22 cellular contexts compared by ENCODE assay signal in genomic region chr6:5681480-5681879, GRCh38.
DNase-seq lines count a peak whose midpoint lies in the region; ATAC-seq, FAIRE-seq and TF ChIP-seq lines count a peak whose summit lies in the region.
"Had no signal": no experiment of that assay in that cellular context is flagged by ENCODE, and none has a peak within 500 bp of the region (broad histone marks: within the 10 kb centered on the region; RNA-seq: fewer than 3 reads in every experiment).

No MANE protein-coding gene starts in this region.

- no peaks in the 10 kb centered on the region for H3K79me2 ChIP-seq in GM12878 (ENCODE audit: control insufficient read depth, insufficient read depth, low read length)
- H3K79me2 ChIP-seq in osteoblast (ENCODE audit: insufficient read depth, low read length), result no peaks in the 10 kb centered on the region

- H3K4me3 ChIP-seq in GM12878 (no peak overlapping the region), osteoblast (ENCODE audit: insufficient read depth, low read length) (no peak overlapping the region), coronary artery (no peak overlapping the region)
- H3K4me3 ChIP-seq: suprapubic skin, uterus had no signal

- H4K20me1 ChIP-seq in GM12878 (ENCODE audit: control insufficient read depth, insufficient read depth) (no peaks in the 10 kb centered on the region), osteoblast (ENCODE audit: insufficient read depth, low read length) (no peaks in the 10 kb centered on the region)

- SMC1A ChIA-PET in GM12878 (lab: Charles Lee; ENCODE audit: uncharacterized antibody, unreplicated experiment), result interaction anchor here (0.7 kb wide), 1 partner anchor 166 kb away, joined by 3 read pairs; no protein-coding TSS in a partner anchor

- H3K4me2 ChIP-seq in GM12878 (ENCODE audit: control insufficient read depth, insufficient read depth) (0 out of 2 replicates have a peak overlapping the region, but pooled peaks have one; percentile 29), osteoblast (ENCODE audit: insufficient read depth, low read length) (peak overlapping the region; percentile 14)
- H3K4me2 ChIP-seq: KMS-11 had no signal

- H3K9me3 ChIP-seq in GM12878 (replicated peaks; ENCODE audit: control insufficient read depth, insufficient read depth, low read length) (no peaks in the 10 kb centered on the region), osteoblast (ENCODE audit: low read depth, low read length) (no peaks in the 10 kb centered on the region)
- H3K9me3 ChIP-seq: neutrophil, suprapubic skin, uterus had no signal

- peak overlapping the region in 3 of 4 donors; percentile 2 to 59 (median 7) for H3K4me3 Mint-ChIP-seq in IgD-negative memory B cell

- peaks cover 6% of the 10 kb centered on the region for H3K4me1 ChIP-seq in GM12878 (ENCODE audit: control insufficient read depth, insufficient read depth, low read length)
- peaks cover 31% of the 10 kb centered on the region for H3K4me1 ChIP-seq in osteoblast (ENCODE audit: insufficient read depth, low read length)
- H3K4me1 ChIP-seq: uterus had no signal

- H3K27me3 ChIP-seq in GM12878 (replicated peaks in 1 of 2; ENCODE audit: control insufficient read depth in 2 of 2, insufficient read depth in 2 of 2, low read length in 1 of 2), result no peaks in the 10 kb centered on the region
- no peaks in the 10 kb centered on the region for H3K27me3 ChIP-seq in osteoblast (ENCODE audit: insufficient read depth, low read length)
- H3K27me3 ChIP-seq: brain microvascular endothelial cell, neutrophil, suprapubic skin, uterus had no signal

- 7% methylated on average over 4 of the region's 4 CpGs for WGBS in GM12878 (ENCODE audit: insufficient coverage, insufficient replicate concordance, low lambda C conversion rate, missing lambda C conversion rate)

- no peak overlapping the region for H3K9ac ChIP-seq in GM12878 (ENCODE audit: control insufficient read depth, insufficient read depth, low read length)
- H3K9ac ChIP-seq: KMS-11 had no signal

- no peaks in the 10 kb centered on the region for H3K9me3 Mint-ChIP-seq in IgD-negative memory B cell

- H3K27me3 Mint-ChIP-seq in IgD-negative memory B cell, result no peaks in the 10 kb centered on the region

- no TSS peak for BruUV-seq in GM12878 (replicated peaks; lab: Mats Ljungman, UMichigan)

- H3K36me3 ChIP-seq in GM12878 (ENCODE audit: control insufficient read depth in 2 of 2, insufficient read depth in 2 of 2, low read length in 1 of 2), result no peaks in the 10 kb centered on the region
- H3K36me3 ChIP-seq in osteoblast (ENCODE audit: insufficient read depth, low read length), result no peaks in the 10 kb centered on the region
- H3K36me3 ChIP-seq: brain microvascular endothelial cell, neutrophil, suprapubic skin, uterus had no signal

- intact Hi-C loops in GM12878 (cut with micrococcal nuclease; ENCODE audit: unreplicated experiment), result no loop called here

- TF ChIP-seq EP300 in GM12878 (IDR thresholded peaks at IDR 0.05; ENCODE audit: borderline replicate concordance in 1 of 2, control insufficient read depth in 1 of 2, low read depth in 2 of 2, low read length in 2 of 2), result no peak

- in situ Hi-C loops in GM12878 (cut with MboI), result no loop called here

- no peak for TF ChIP-seq RAD21 in GM12878 (IDR thresholded peaks at IDR 0.05; ENCODE audit: insufficient read depth, low read depth, low read length)

- TF ChIP-seq CTCF in GM12878 (IDR thresholded peaks at IDR 0.05 in 2 of 3, conservative IDR thresholded peaks at IDR 0.05 in 1 of 3; ENCODE audit: control insufficient read depth in 2 of 3, extremely low read depth in 1 of 3, insufficient read depth in 1 of 3, low read depth in 3 of 3, low read length in 3 of 3) (no peak), osteoblast (IDR thresholded peaks at IDR 0.05; ENCODE audit: extremely low read depth, low read depth, low read length) (no peak), coronary artery (IDR thresholded peaks at IDR 0.05) (no peak)

- H2AFZ ChIP-seq in GM12878 (ENCODE audit: control insufficient read depth, low read depth, low read length) (peak overlapping the region; percentile 46), osteoblast (ENCODE audit: low read length) (peak overlapping the region; percentile 53)

- no peak for DNase-seq in activated CD4-positive, CD25-positive, alpha-beta regulatory T cell (lab: John Stamatoyannopoulos, UW)
- DNase-seq in GM12878 (ENCODE audit: low read depth, low spot score) (no peak), osteoblast (ENCODE audit: insufficient read length, low spot score, missing footprints) (peak; percentile 81), hypothalamus (lab: John Stamatoyannopoulos, UW) (no peak), coronary artery (ENCODE audit: low spot score) (no peak)
- DNase-seq: 8988T; brain microvascular endothelial cell; DMS153; GF-D8; NCI-H1092 treated with DMSO at 0.1 percent for 48 hours; NCI-H2081 treated with DMSO at 0.1 percent for 48 hours; NCI-H510A; stimulated activated CD8-positive, alpha-beta memory T cell treated with anti-CD3 and anti-CD28 coated beads, Interleukin-4, amount 100 ng/mL, for 48 hours; uterus had no signal

- H3K27ac Mint-ChIP-seq in IgD-negative memory B cell, result peak overlapping the region; percentile 14 to 67 (median 32)

- no peak for FAIRE-seq in GM12878 (lab: Jason Lieb, UNC)
- FAIRE-seq: TTC549 had no signal

- H3K4me1 Mint-ChIP-seq in IgD-negative memory B cell, result peaks cover 17 to 39% (median 29%) of the 10 kb centered on the region in 3 donors

- RAD21 ChIA-PET in GM12878 (lab: Charles Lee; ENCODE audit: unreplicated experiment), result interaction anchor here (0.7 to 1.5 kb wide), 2 partner anchors 166 to 210 kb away, joined by 3 to 7 read pairs; no protein-coding TSS in a partner anchor

- H3K27ac ChIP-seq in GM12878 (ENCODE audit: control insufficient read depth, insufficient read depth) (no peak overlapping the region), osteoblast (ENCODE audit: low read depth, low read length) (peak overlapping the region; percentile 49), coronary artery (no peak overlapping the region)
- H3K27ac ChIP-seq: brain microvascular endothelial cell, epithelial cell of prostate, KMS-11, neutrophil, suprapubic skin, uterus had no signal

- CTCF ChIA-PET in GM12878 (lab: Yijun Ruan, JAX), result interaction anchor here (2.5 kb wide), 1 partner anchor 10 kb away, joined by 6 read pairs; no protein-coding TSS in a partner anchor

- ATAC-seq in activated CD4-positive, CD25-positive, alpha-beta regulatory T cell treated with anti-CD3 and anti-CD28 coated beads, Interleukin-2, amount 50 U/mL, for 24 hours, result peak; percentile 49 to 53
- ATAC-seq in GM12878 (peak; percentile 65), HG03457 (IDR thresholded peaks at IDR 0.05; ENCODE audit: unreplicated experiment) (no peak)

- no peak for TF ChIP-seq POLR2A in GM12878 (IDR thresholded peaks at IDR 0.05; ENCODE audit: low read depth, low read length)

- H3K36me3 Mint-ChIP-seq in IgD-negative memory B cell, result peaks cover 15% of the 10 kb centered on the region

- POLR2A ChIA-PET in GM12878 (lab: Charles Lee), result no interaction called here

TF ChIP-seq in GM12878, 131 proteins besides CTCF, POLR2A, EP300 and RAD21:
- TF ChIP-seq ZNF274 (IDR thresholded peaks at IDR 0.05; ENCODE audit: insufficient read depth, insufficient read length) (no peak), ZBTB33 (IDR thresholded peaks at IDR 0.05) (no peak), CBX3 (IDR thresholded peaks at IDR 0.05; ENCODE audit: borderline replicate concordance, low read depth) (no peak), CREM (IDR thresholded peaks at IDR 0.05; ENCODE audit: low read depth) (no peak), NRF1 (conservative IDR thresholded peaks at IDR 0.05; ENCODE audit: low read depth, low read length) (no peak)
- TF ChIP-seq, protein P1, sequence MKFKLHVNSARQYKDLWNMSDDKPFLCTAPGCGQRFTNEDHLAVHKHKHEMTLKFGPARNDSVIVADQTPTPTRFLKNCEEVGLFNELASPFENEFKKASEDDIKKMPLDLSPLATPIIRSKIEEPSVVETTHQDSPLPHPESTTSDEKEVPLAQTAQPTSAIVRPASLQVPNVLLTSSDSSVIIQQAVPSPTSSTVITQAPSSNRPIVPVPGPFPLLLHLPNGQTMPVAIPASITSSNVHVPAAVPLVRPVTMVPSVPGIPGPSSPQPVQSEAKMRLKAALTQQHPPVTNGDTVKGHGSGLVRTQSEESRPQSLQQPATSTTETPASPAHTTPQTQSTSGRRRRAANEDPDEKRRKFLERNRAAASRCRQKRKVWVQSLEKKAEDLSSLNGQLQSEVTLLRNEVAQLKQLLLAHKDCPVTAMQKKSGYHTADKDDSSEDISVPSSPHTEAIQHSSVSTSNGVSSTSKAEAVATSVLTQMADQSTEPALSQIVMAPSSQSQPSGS (IDR thresholded peaks at IDR 0.05; ENCODE audit: low read length), result no peak
- TF ChIP-seq, protein P2, sequence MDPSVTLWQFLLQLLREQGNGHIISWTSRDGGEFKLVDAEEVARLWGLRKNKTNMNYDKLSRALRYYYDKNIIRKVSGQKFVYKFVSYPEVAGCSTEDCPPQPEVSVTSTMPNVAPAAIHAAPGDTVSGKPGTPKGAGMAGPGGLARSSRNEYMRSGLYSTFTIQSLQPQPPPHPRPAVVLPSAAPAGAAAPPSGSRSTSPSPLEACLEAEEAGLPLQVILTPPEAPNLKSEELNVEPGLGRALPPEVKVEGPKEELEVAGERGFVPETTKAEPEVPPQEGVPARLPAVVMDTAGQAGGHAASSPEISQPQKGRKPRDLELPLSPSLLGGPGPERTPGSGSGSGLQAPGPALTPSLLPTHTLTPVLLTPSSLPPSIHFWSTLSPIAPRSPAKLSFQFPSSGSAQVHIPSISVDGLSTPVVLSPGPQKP (IDR thresholded peaks at IDR 0.05; ENCODE audit: low read depth, low read length), result no peak
